In genomic region chr7:2535872-2536627, GRCh38 we compare ENCODE assay signal across 12 cellular contexts. TPM values are rescaled to one million over a fixed set of nuclear protein-coding genes. Genes with fewer than 3 reads are reported as not detected.
"Had no signal": no experiment of that assay in that cellular context is flagged by ENCODE, and none has a peak within 500 bp of the region (broad histone marks: within the 10 kb centered on the region; RNA-seq: fewer than 3 reads in every experiment).

No MANE protein-coding gene starts in this region.

RNA-seq across cellular contexts. Expression of gene GRIFIN, which starts 59.9 kb away (rescaled TPM):
- total RNA-seq: activated B cell treated with CpG ODN at 0.5 μM for 24 hours; activated CD4-positive, alpha-beta memory T cell treated with anti-CD3 and anti-CD28 coated beads for 36 hours; activated CD4-positive, alpha-beta T cell treated with anti-CD3 and anti-CD28 coated beads, Interleukin-2, amount 10 ng/mL, durations not matched to agents 24 days and 14 days; activated naive CD4-positive, alpha-beta T cell treated with anti-CD3 and anti-CD28 coated beads, Interleukin-2, amount 50 U/mL, for 72 hours; activated T-cell treated with anti-CD3 and anti-CD28 coated beads, Interleukin-2, amount 50 U/mL, for 4 hours; astrocyte; cardiac muscle cell; LHCN-M2; M059J; SJSA1; T-cell had no signal
- polyA plus RNA-seq: cardiac muscle cell, IgD-negative memory B cell had no signal
